In genomic region chr11:88320149-88320559, GRCh38 we compare ENCODE assay signal across 13 cellular contexts. TPM values are rescaled to one million over a fixed set of nuclear protein-coding genes. Genes with fewer than 3 reads are reported as not detected.
DNase-seq lines count a peak whose midpoint lies in the region; ATAC-seq, FAIRE-seq and TF ChIP-seq lines count a peak whose summit lies in the region.
"Had no signal": no experiment of that assay in that cellular context is flagged by ENCODE, and none has a peak within 500 bp of the region (broad histone marks: within the 10 kb centered on the region; RNA-seq: fewer than 3 reads in every experiment).

No MANE protein-coding gene starts in this region.

- POLR2A ChIA-PET in A673 (lab: Charles Lee; ENCODE audit: low non-redundant PET): no interaction called here

- H3K36me3 ChIP-seq in A673 (ENCODE audit: insufficient read depth, low read length, poor library complexity, severe bottlenecking): peaks cover 12% of the 10 kb centered on the region
- peaks cover 0 to 2% of the 10 kb centered on the region in 2 donors for H3K36me3 ChIP-seq in ascending aorta
- no peaks in the 10 kb centered on the region for H3K36me3 ChIP-seq in tibial artery

- DNase-seq in A673 (ENCODE audit: low spot score) (peak; percentile 25), GM19239 (ENCODE audit: insufficient read length, low spot score) (no peak), ascending aorta (ENCODE audit: low spot score in 2 of 2) (no peak), immature natural killer cell (no peak), cortex of kidney (lab: John Stamatoyannopoulos, UW) (no peak), tibial artery (no peak)
- DNase-seq: AML-193, midbrain, NCI-H1436 treated with DMSO at 0.1 percent for 48 hours, small intestine had no signal

- H3K27me3 Mint-ChIP-seq in immature natural killer cell (ENCODE audit: low read depth in 3 of 3): no peaks in the 10 kb centered on the region

- H3K27ac Mint-ChIP-seq in immature natural killer cell: peak overlapping the region; percentile 47 to 85 (median 68)
- H3K27ac Mint-ChIP-seq: T-helper 2 cell treated with Interferon-gamma antibody and Interleukin-4, amounts not matched to agents 5 μg/mL and 100 μg/mL, for 36 hours had no signal

- peaks cover 73 to 93% of the 10 kb centered on the region in 2 donors for H3K4me1 Mint-ChIP-seq in immature natural killer cell

- H3K4me1 ChIP-seq in A673 (ENCODE audit: insufficient read depth, low read length, poor library complexity, severe bottlenecking) (peaks cover 22% of the 10 kb centered on the region), ascending aorta (peaks cover 0 to 13% of the 10 kb centered on the region in 2 donors), tibial artery (peaks cover 0 to 34% (median 6%) of the 10 kb centered on the region in 4 donors)

- H3K4me3 Mint-ChIP-seq in immature natural killer cell: peak overlapping the region in 4 of 5 donors; percentile 4 to 39 (median 23)
- H3K4me3 Mint-ChIP-seq: T-helper 2 cell treated with Interferon-gamma antibody and Interleukin-4, amounts not matched to agents 5 μg/mL and 100 μg/mL, for 36 hours had no signal

- BruUV-seq in A673 (replicated peaks; lab: Mats Ljungman, UMichigan): no TSS peak

- no peaks in the 10 kb centered on the region for H3K27me3 ChIP-seq in A673 (replicated peaks; ENCODE audit: insufficient read depth, low read depth, low read length, poor library complexity)
- no peaks in the 10 kb centered on the region for H3K27me3 ChIP-seq in ascending aorta
- H3K27me3 ChIP-seq in tibial artery: no peaks in the 10 kb centered on the region

- intact Hi-C loops in A673 (cut with micrococcal nuclease; ENCODE audit: unreplicated experiment): no loop called here
- intact Hi-C loops in ascending aorta (cut with DNase I): no loop called here
- intact Hi-C loops in tibial artery (cut with DNase I; ENCODE audit: low total_unique reads): no loop called here

- no peak overlapping the region for H3K4me3 ChIP-seq in A673 (ENCODE audit: low read depth, low read length, poor library complexity, severe bottlenecking)
- no peak overlapping the region for H3K4me3 ChIP-seq in ascending aorta
- no peak overlapping the region for H3K4me3 ChIP-seq in tibial artery

- no peak for TF ChIP-seq CTCF in A673 (conservative IDR thresholded peaks at IDR 0.05; ENCODE audit: low read depth, low read length)
- no peak for TF ChIP-seq CTCF in ascending aorta (IDR thresholded peaks at IDR 0.05)
- no peak for TF ChIP-seq CTCF in tibial artery (IDR thresholded peaks at IDR 0.05)

- CTCF ChIA-PET in A673 (lab: Charles Lee): no interaction called here

- H3K9me3 Mint-ChIP-seq in immature natural killer cell: no peaks in the 10 kb centered on the region

- peak; percentile 21 for FAIRE-seq in GM19239 (lab: Jason Lieb, UNC)
- FAIRE-seq: small intestine had no signal

- H3K36me3 Mint-ChIP-seq in immature natural killer cell: peaks cover 23 to 53% (median 36%) of the 10 kb centered on the region in 3 donors

- H3K9me3 ChIP-seq in A673 (ENCODE audit: low read depth, low read length, poor library complexity, severe bottlenecking): no peaks in the 10 kb centered on the region
- no peaks in the 10 kb centered on the region for H3K9me3 ChIP-seq in ascending aorta
- H3K9me3 ChIP-seq in tibial artery: no peaks in the 10 kb centered on the region

- ATAC-seq in GM19328 (IDR thresholded peaks at IDR 0.05; ENCODE audit: unreplicated experiment): no peak
- no peak for ATAC-seq in HG03139 (IDR thresholded peaks at IDR 0.05; ENCODE audit: unreplicated experiment)

- H3K27ac ChIP-seq in A673 (ENCODE audit: low read depth, low read length, poor library complexity, severe bottlenecking): no peak overlapping the region
- H3K27ac ChIP-seq in ascending aorta: peak overlapping the region; percentile 8 to 40
- no peak overlapping the region for H3K27ac ChIP-seq in tibial artery

RNA-seq across cellular contexts. Expression of gene CTSC, which starts 17.4 kb away (rescaled TPM):
- total RNA-seq in A673 (2021) (86.4 and 116 TPM in 2 replicates), ascending aorta (164 TPM)
- polyA plus RNA-seq in immature natural killer cell: 100 to 1,000 TPM; 389 to 655 (median 558) TPM

Comparison
In these comparisons a context has a peak if more than half of its experiments do, and no peak if none do; other contexts are left out.
1. H3K27ac ChIP-seq: peak in ascending aorta (2 of 2); none in A673 (single experiment) and tibial artery (0 of 2).